10 cellular contexts compared by ENCODE assay signal in genomic region chr16:84548508-84548907, GRCh38. TPM values are rescaled to one million over a fixed set of nuclear protein-coding genes. Genes with fewer than 3 reads are reported as not detected.
A peak's percentile ranks its signal among the peaks of the same experiment; 100 is the strongest.
DNase-seq lines count a peak whose midpoint lies in the region; ATAC-seq and TF ChIP-seq lines count a peak whose summit lies in the region.
"Had no signal": no experiment of that assay in that cellular context is flagged by ENCODE, and none has a peak within 500 bp of the region (broad histone marks: within the 10 kb centered on the region; RNA-seq: fewer than 3 reads in every experiment).

No MANE protein-coding gene starts in this region.

- no peak overlapping the region for H2BK15ac ChIP-seq in mesendoderm (replicated peaks; ENCODE audit: low read depth)

- ATAC-seq in activated naive CD4-positive, alpha-beta T cell treated with anti-CD3 and anti-CD28 coated beads, Interleukin-2, amount 50 U/mL, for 72 hours = peak; percentile 7 to 13
- ATAC-seq in HG02763 (IDR thresholded peaks at IDR 0.05; ENCODE audit: unreplicated experiment) (no peak), HG03571 (IDR thresholded peaks at IDR 0.05; ENCODE audit: unreplicated experiment) (no peak)
- ATAC-seq: Panc1 had no signal

- H4K5ac ChIP-seq in mesendoderm (ENCODE audit: low read length) = no peak overlapping the region

- H3K56ac ChIP-seq in mesendoderm (ENCODE audit: low read length) = no peak overlapping the region

- H2BK5ac ChIP-seq in mesendoderm (ENCODE audit: low read length) = no peak overlapping the region

- no CpG with 5 or more reads among the region's 8 CpGs for WGBS in mesendoderm (ENCODE audit: extremely low coverage, insufficient coverage, low lambda C conversion rate)

- peaks cover 32% of the 10 kb centered on the region for H3K4me1 Mint-ChIP-seq in CD14-positive monocyte

- no peaks in the 10 kb centered on the region for H3K79me2 ChIP-seq in mesendoderm (ENCODE audit: control insufficient read depth, insufficient read depth, low read length)

- H3K9me3 ChIP-seq in BLaER1 treated with 17β-estradiol and CSF1 and Interleukin-3, amounts not matched to agents 10 nM and 100 nM (replicated peaks in 1 of 11) = no peaks in the 10 kb centered on the region

- peaks cover 0 to 8% (median 0%) of the 10 kb centered on the region in 11 experiments; a peak in 3 of 22 replicates for H3K27me3 ChIP-seq in BLaER1 treated with 17β-estradiol and CSF1 and Interleukin-3, amounts not matched to agents 10 nM and 100 nM
- H3K27me3 ChIP-seq in mesendoderm (ENCODE audit: insufficient read depth, low read length, poor library complexity) = no peaks in the 10 kb centered on the region

- no peak overlapping the region for H4K8ac ChIP-seq in mesendoderm (ENCODE audit: low read depth, low read length)

- H3K9ac ChIP-seq in BLaER1 treated with 17β-estradiol and CSF1 and Interleukin-3, amounts not matched to agents 10 nM and 100 nM = peak overlapping the region in 7 of 11 experiments; percentile 54 to 72 (median 69); a peak in 10 of 22 replicates
- H3K9ac ChIP-seq in mesendoderm (ENCODE audit: low read length) = no peak overlapping the region

- no peak overlapping the region for H3K18ac ChIP-seq in mesendoderm (ENCODE audit: low read length)

- no peak overlapping the region for H3K4me3 ChIP-seq in BLaER1 treated with 17β-estradiol and CSF1 and Interleukin-3, amounts not matched to agents 10 nM and 100 nM
- no peak overlapping the region for H3K4me3 ChIP-seq in mesendoderm (ENCODE audit: low read length)

- H2AK5ac ChIP-seq in mesendoderm (ENCODE audit: low read length) = no peak overlapping the region

- H4K20me1 ChIP-seq in BLaER1 treated with 17β-estradiol and CSF1 and Interleukin-3, amounts not matched to agents 10 nM and 100 nM = no peaks in the 10 kb centered on the region

- no peaks in the 10 kb centered on the region for H3K9me3 Mint-ChIP-seq in activated naive CD4-positive, alpha-beta T cell treated with anti-CD3 and anti-CD28 coated beads, Interleukin-2, amount 50 U/mL, for 72 hours
- H3K9me3 Mint-ChIP-seq in CD14-positive monocyte = no peaks in the 10 kb centered on the region

- no peak for TF ChIP-seq CTCF in CD14-positive monocyte (IDR thresholded peaks at IDR 0.05)

- peaks cover 49 to 87% (median 76%) of the 10 kb centered on the region in 10 experiments for H3K4me1 ChIP-seq in BLaER1 treated with 17β-estradiol and CSF1 and Interleukin-3, amounts not matched to agents 10 nM and 100 nM
- no peaks in the 10 kb centered on the region for H3K4me1 ChIP-seq in mesendoderm (ENCODE audit: control insufficient read depth, low read depth, low read length)

- peak overlapping the region; percentile 92 to 97 for H3K27ac Mint-ChIP-seq in activated naive CD4-positive, alpha-beta T cell treated with anti-CD3 and anti-CD28 coated beads, Interleukin-2, amount 50 U/mL, for 72 hours
- no peak overlapping the region for H3K27ac Mint-ChIP-seq in CD14-positive monocyte

- H3K23ac ChIP-seq in mesendoderm (ENCODE audit: low read length) = no peak overlapping the region

- H3K4me2 ChIP-seq in BLaER1 treated with 17β-estradiol and CSF1 and Interleukin-3, amounts not matched to agents 10 nM and 100 nM = peak overlapping the region in 10 of 11 experiments; percentile 68 to 85 (median 78); a peak in 19 of 22 replicates
- H3K4me2 ChIP-seq in mesendoderm (ENCODE audit: low read length) = no peak overlapping the region

- peak overlapping the region in 9 of 11 experiments; percentile 72 to 82 (median 78); a peak in 18 of 22 replicates for H3K27ac ChIP-seq in BLaER1 treated with 17β-estradiol and CSF1 and Interleukin-3, amounts not matched to agents 10 nM and 100 nM
- H3K27ac ChIP-seq in mesendoderm (ENCODE audit: low read depth, low read length) = no peak overlapping the region

- DNase-seq in ELF-1 (ENCODE audit: low read depth, low spot score) (peak; percentile 73), mesendoderm (peak; percentile 69), CD14-positive monocyte (ENCODE audit: low spot score) (no peak), AG08395 (ENCODE audit: low spot score) (no peak)
- no peak for DNase-seq in activated naive CD4-positive, alpha-beta T cell treated with anti-CD3 and anti-CD28 coated beads, Interleukin-2, amount 50 U/mL, for 72 hours (ENCODE audit: low spot score in 2 of 2)
- DNase-seq: COR-L47 had no signal

- no peaks in the 10 kb centered on the region for H3K36me3 ChIP-seq in BLaER1 treated with 17β-estradiol and CSF1 and Interleukin-3, amounts not matched to agents 10 nM and 100 nM
- no peaks in the 10 kb centered on the region for H3K36me3 ChIP-seq in mesendoderm (ENCODE audit: control insufficient read depth, insufficient read depth, low read length)

- intact Hi-C loops in CD14-positive monocyte (cut with micrococcal nuclease) = no loop called here

- H2BK120ac ChIP-seq in mesendoderm (ENCODE audit: low read depth, low read length) = no peak overlapping the region

- H3K36me3 Mint-ChIP-seq in activated naive CD4-positive, alpha-beta T cell treated with anti-CD3 and anti-CD28 coated beads, Interleukin-2, amount 50 U/mL, for 72 hours = peaks cover 19 to 35% of the 10 kb centered on the region in 2 donors
- H3K36me3 Mint-ChIP-seq in CD14-positive monocyte = peaks cover 5 to 8% of the 10 kb centered on the region in 2 donors

- no peak overlapping the region for H3K4ac ChIP-seq in mesendoderm (ENCODE audit: low read depth, low read length)

- no peak overlapping the region for H3K4me3 Mint-ChIP-seq in CD14-positive monocyte

- H3K27me3 Mint-ChIP-seq in CD14-positive monocyte (ENCODE audit: low read depth in 3 of 3) = peaks cover 21 to 34% (median 23%) of the 10 kb centered on the region in 3 donors

- no peaks in the 10 kb centered on the region for H3K79me1 ChIP-seq in mesendoderm (ENCODE audit: low read length)

RNA-seq across cellular contexts. Expression of gene MEAK7, which starts 44.0 kb away (rescaled TPM):
- total RNA-seq in activated naive CD4-positive, alpha-beta T cell treated with anti-CD3 and anti-CD28 coated beads, Interleukin-2, amount 50 U/mL, for 72 hours = 10 to 100 TPM; 11.2 to 19.0 TPM
- polyA plus RNA-seq in mesendoderm (2013, experiment 1 of 2) = 5.7 TPM
- polyA plus RNA-seq in mesendoderm (2013, experiment 2 of 2) = 6.3 TPM
- 1 to 10 TPM; 4.7 to 5.0 TPM for polyA plus RNA-seq in CD14-positive monocyte

Comparison
In these comparisons a context has a peak if more than half of its experiments do, and no peak if none do; other contexts are left out.
1. DNase-seq: peak in ELF-1 (single experiment) and mesendoderm (single experiment); none in activated naive CD4-positive, alpha-beta T cell treated with anti-CD3 and anti-CD28 coated beads, Interleukin-2, amount 50 U/mL, for 72 hours (0 of 2), CD14-positive monocyte (single experiment) and AG08395 (single experiment).
2. ATAC-seq: peak in activated naive CD4-positive, alpha-beta T cell treated with anti-CD3 and anti-CD28 coated beads, Interleukin-2, amount 50 U/mL, for 72 hours (2 of 2); none in HG02763 (single experiment) and HG03571 (single experiment).
3. H3K27ac Mint-ChIP-seq: peak in activated naive CD4-positive, alpha-beta T cell treated with anti-CD3 and anti-CD28 coated beads, Interleukin-2, amount 50 U/mL, for 72 hours (2 of 2); none in CD14-positive monocyte (0 of 7).